15 cellular contexts compared by ENCODE assay signal in the genomic region with DNA sequence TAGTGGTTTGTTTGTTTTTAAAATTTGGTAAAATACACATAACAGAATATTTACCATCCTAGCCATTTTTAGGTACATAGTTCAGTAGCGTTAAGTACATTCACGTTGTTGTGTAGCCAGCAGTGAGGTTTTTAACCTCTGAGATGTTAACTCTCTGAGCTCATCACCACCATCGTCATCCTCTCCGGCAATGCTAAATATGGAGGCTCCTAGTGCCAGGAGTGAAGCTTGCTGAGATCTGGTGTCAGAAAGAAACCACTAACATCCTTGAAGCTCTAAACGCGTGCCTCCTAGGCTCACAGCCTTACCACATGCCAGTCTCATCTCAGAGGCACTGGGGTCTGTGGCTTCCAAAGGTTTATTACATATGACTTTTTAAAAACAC.
DNase-seq lines count a peak whose midpoint lies in the region; ATAC-seq, FAIRE-seq and TF ChIP-seq lines count a peak whose summit lies in the region.
"Had no signal": no experiment of that assay in that cellular context is flagged by ENCODE, and none has a peak within 500 bp of the region (broad histone marks: within the 10 kb centered on the region; RNA-seq: fewer than 3 reads in every experiment).

No MANE protein-coding gene starts in this region.

- ATAC-seq in HG02840 (IDR thresholded peaks at IDR 0.05; ENCODE audit: low FRiP score, unreplicated experiment) = no peak
- no peak for ATAC-seq in GM21515 (IDR thresholded peaks at IDR 0.05; ENCODE audit: unreplicated experiment)

- no peaks in the 10 kb centered on the region for H3F3A ChIP-seq in Loucy (ENCODE audit: low read depth)

- peak overlapping the region; percentile 56 for H3K4me2 ChIP-seq in Loucy (ENCODE audit: low read depth, low read length, poor library complexity, severe bottlenecking)

- H3K36me3 ChIP-seq in Loucy (ENCODE audit: insufficient read depth, low read length) = no peaks in the 10 kb centered on the region
- no peaks in the 10 kb centered on the region for H3K36me3 ChIP-seq in mesodermal cell (ENCODE audit: control insufficient read depth, insufficient read depth, low read length)
- H3K36me3 ChIP-seq in kidney (ENCODE audit: control insufficient read depth in 1 of 2, insufficient read depth in 2 of 2, low read length in 2 of 2) = no peaks in the 10 kb centered on the region
- H3K36me3 ChIP-seq: colonic mucosa, heart left ventricle, WERI-Rb-1 had no signal

- H4K20me1 ChIP-seq in Loucy (ENCODE audit: insufficient read depth, low read length, poor library complexity, severe bottlenecking) = no peaks in the 10 kb centered on the region

- H3K27ac ChIP-seq in mesodermal cell (ENCODE audit: low read depth, low read length, severe bottlenecking) = peak overlapping the region; percentile 85
- H3K27ac ChIP-seq in kidney (ENCODE audit: low read depth in 2 of 2, low read length in 2 of 2) = no peak overlapping the region
- H3K27ac ChIP-seq: colonic mucosa, heart left ventricle, WERI-Rb-1 had no signal

- 82% methylated on average over 3 of the region's 6 CpGs; no CpG with 5 or more reads in 1 of the 2 experiments for WGBS in mesodermal cell (ENCODE audit: insufficient coverage in 2 of 2), 2 experiments

- TF ChIP-seq CTCF in Loucy (conservative IDR thresholded peaks at IDR 0.05; ENCODE audit: low read length) (no peak), astrocyte of the spinal cord (IDR thresholded peaks at IDR 0.05; ENCODE audit: low read depth, low read length) (no peak), kidney (IDR thresholded peaks at IDR 0.05; ENCODE audit: borderline replicate concordance, extremely low read depth, insufficient read depth) (no peak)

- H3K4me1 ChIP-seq in Loucy (ENCODE audit: insufficient read depth, low read length, poor library complexity, severe bottlenecking) = peaks cover 21% of the 10 kb centered on the region
- peaks cover 42% of the 10 kb centered on the region for H3K4me1 ChIP-seq in mesodermal cell (ENCODE audit: control insufficient read depth, insufficient read depth, low read length, poor library complexity, severe bottlenecking)
- H3K4me1 ChIP-seq in kidney (ENCODE audit: control insufficient read depth in 1 of 2, insufficient read depth in 1 of 2, low read depth in 1 of 2, low read length in 2 of 2) = peaks cover 0 to 10% of the 10 kb centered on the region in 2 donors
- H3K4me1 ChIP-seq: colonic mucosa had no signal

- 0 out of 2 replicates have a peak, but pooled peaks cover under 1% of the 10 kb centered on the region for H3K9me3 ChIP-seq in Loucy (ENCODE audit: insufficient read depth, low read depth, low read length)
- peaks cover 6% of the 10 kb centered on the region for H3K9me3 ChIP-seq in mesodermal cell (ENCODE audit: control insufficient read depth, low read length)
- no peaks in the 10 kb centered on the region for H3K9me3 ChIP-seq in kidney (ENCODE audit: control insufficient read depth in 1 of 2, low read length in 2 of 2)
- H3K9me3 ChIP-seq: colonic mucosa had no signal

- no peak overlapping the region for H2AFZ ChIP-seq in Loucy (ENCODE audit: low read length)

- peak; percentile 37 for DNase-seq in A172 (ENCODE audit: low spot score)
- DNase-seq in astrocyte of the spinal cord (ENCODE audit: low read depth, low spot score) = peak; percentile 30
- DNase-seq in HPDE6-E6E7 (ENCODE audit: extremely low spot score) = no peak
- DNase-seq in kidney = no peak
- DNase-seq: Calu3, colonic mucosa, NCI-H2029 treated with DMSO at 0.1 percent for 48 hours, NCI-H524, WERI-Rb-1 had no signal

- H3K9me2 ChIP-seq in Loucy (replicated peaks; ENCODE audit: low read depth, low read length) = no peaks in the 10 kb centered on the region

- no peak for FAIRE-seq in kidney (lab: Jason Lieb, UNC)
- FAIRE-seq: GM19239 had no signal

- H3K9ac ChIP-seq in Loucy (ENCODE audit: low read depth, low read length, poor library complexity, severe bottlenecking) (no peak overlapping the region), kidney (ENCODE audit: low read length in 2 of 2) (no peak overlapping the region)

- no peaks in the 10 kb centered on the region for H3K27me3 ChIP-seq in Loucy (ENCODE audit: insufficient read depth, low read length, poor library complexity, severe bottlenecking)
- H3K27me3 ChIP-seq: colonic mucosa had no signal

- in situ Hi-C loops in astrocyte of the spinal cord (cut with HindIII; ENCODE audit: low sequenced_read_pairs) = no loop called here

- H3K79me2 ChIP-seq in Loucy (ENCODE audit: insufficient read depth, low read length) = no peaks in the 10 kb centered on the region

- peak overlapping the region; percentile 4 for H3K4me3 ChIP-seq in Loucy (ENCODE audit: low read length, poor library complexity, severe bottlenecking)
- no peak overlapping the region for H3K4me3 ChIP-seq in astrocyte of the spinal cord (ENCODE audit: low read depth, low read length)
- H3K4me3 ChIP-seq in mesodermal cell (ENCODE audit: extremely low read depth, insufficient read depth, low read length, poor library complexity, severe bottlenecking) = no peak overlapping the region
- H3K4me3 ChIP-seq in kidney (ENCODE audit: low read length in 2 of 2) = no peak overlapping the region
- H3K4me3 ChIP-seq: colonic mucosa, heart left ventricle had no signal

- intact Hi-C loops in kidney (cut with DNase I) = no loop called here

Comparison
In these comparisons a context has a peak if more than half of its experiments do, and no peak if none do; other contexts are left out.
1. DNase-seq: peak in A172 (single experiment) and astrocyte of the spinal cord (single experiment); none in HPDE6-E6E7 (single experiment) and kidney (single experiment).